21 cellular contexts compared by ENCODE assay signal in the genomic region with DNA sequence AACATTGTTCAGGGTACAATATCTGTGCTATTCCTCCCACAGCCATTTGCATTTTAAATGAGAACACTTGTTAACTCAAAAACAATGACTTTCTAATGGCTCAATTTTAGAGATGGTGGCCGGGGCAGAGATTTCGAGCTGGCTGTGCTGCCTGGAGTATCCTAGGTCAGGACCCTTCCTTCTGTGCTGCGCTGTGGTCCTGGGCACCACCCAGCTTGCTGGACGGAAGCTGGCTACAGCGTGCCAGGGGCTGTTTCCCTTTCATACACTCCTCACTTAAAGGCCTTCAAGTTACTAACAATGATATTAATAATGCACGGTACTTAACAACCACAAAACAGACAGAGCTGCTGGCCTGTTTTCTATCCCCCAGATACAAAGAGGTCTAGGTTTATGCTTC.
DNase-seq lines count a peak whose midpoint lies in the region; ATAC-seq and TF ChIP-seq lines count a peak whose summit lies in the region.
"Had no signal": no experiment of that assay in that cellular context is flagged by ENCODE, and none has a peak within 500 bp of the region (broad histone marks: within the 10 kb centered on the region; RNA-seq: fewer than 3 reads in every experiment).

No MANE protein-coding gene starts in this region.

- no peak overlapping the region for H2BK12ac ChIP-seq in H9 (ENCODE audit: insufficient read length, low read depth, low read length)

- peaks cover 3% of the 10 kb centered on the region in 2 experiments; a peak in 3 of 5 replicates for H3K9me3 Mint-ChIP-seq in H9
- H3K9me3 Mint-ChIP-seq in endodermal cell, result no peaks in the 10 kb centered on the region
- H3K9me3 Mint-ChIP-seq: CD8-positive, alpha-beta memory T cell; HFFc6 had no signal

- WGBS in H9 (ENCODE audit: extremely low coverage, insufficient read length, low lambda C conversion rate), result no CpG with 5 or more reads among the region's 6 CpGs
- 97% methylated on average over 4 to 6 of the region's 6 CpGs for WGBS in endodermal cell (ENCODE audit: insufficient coverage in 1 of 2, insufficient read length in 1 of 2), 2 experiments

- H2AK5ac ChIP-seq in H9 (ENCODE audit: insufficient read length, low read length), result no peak overlapping the region

- H3K9me3 ChIP-seq in A673 (ENCODE audit: low read depth, low read length, poor library complexity, severe bottlenecking) (peaks cover 9% of the 10 kb centered on the region), H9 (ENCODE audit: control insufficient read depth, low read depth, low read length) (no peaks in the 10 kb centered on the region), endodermal cell (ENCODE audit: control insufficient read depth, low read length) (no peaks in the 10 kb centered on the region)
- H3K9me3 ChIP-seq: Peyer's patch had no signal

- H3K79me2 ChIP-seq in H9 (ENCODE audit: insufficient read depth, low read length), result no peaks in the 10 kb centered on the region

- no peak for TF ChIP-seq CTCF in A673 (conservative IDR thresholded peaks at IDR 0.05; ENCODE audit: low read depth, low read length)
- TF ChIP-seq CTCF in H9 (conservative IDR thresholded peaks at IDR 0.05), result no peak
- TF ChIP-seq CTCF in endodermal cell (conservative IDR thresholded peaks at IDR 0.05), result no peak

- no peaks in the 10 kb centered on the region for H3K79me1 ChIP-seq in H9 (ENCODE audit: insufficient read depth, low read depth, low read length, poor library complexity, severe bottlenecking)

- no peak for DNase-seq in A673 (ENCODE audit: low spot score)
- peak; percentile 5 for DNase-seq in H9
- peak; percentile 17 for DNase-seq in endodermal cell
- DNase-seq in posterior vena cava (ENCODE audit: low spot score), result peak; percentile 70
- DNase-seq in dedifferentiated amniotic fluid mesenchymal stem cell (ENCODE audit: extremely low spot score), result no peak
- DNase-seq: CD8-positive, alpha-beta memory T cell; DMS53; HFFc6; Karpas-422; MM.1S; NCI-H1092 treated with DMSO at 0.1 percent for 48 hours; NCI-H1694; NCI-H2081 treated with DMSO at 0.1 percent for 48 hours; NCI-H510A; NCI-H748 treated with DMSO at 0.1 percent for 48 hours; NK-92 treated with Interleukin-12 subunit alpha and Interleukin-12 subunit beta, amount 100 ng/mL, for 24 hours; Peyer's patch had no signal

- H3K27ac ChIP-seq in A673 (ENCODE audit: low read depth, low read length, poor library complexity, severe bottlenecking) (peak overlapping the region; percentile 67), H9 (ENCODE audit: insufficient read length, low read depth, low read length) (no peak overlapping the region), endodermal cell (ENCODE audit: low read depth, low read length) (no peak overlapping the region)
- H3K27ac ChIP-seq: Peyer's patch had no signal

- BruUV-seq in A673 (replicated peaks; lab: Mats Ljungman, UMichigan), result no TSS peak

- H3K23ac ChIP-seq in H9 (ENCODE audit: insufficient read length, low read depth, low read length), result no peak overlapping the region

- intact Hi-C loops in A673 (cut with micrococcal nuclease; ENCODE audit: unreplicated experiment), result loop anchor here (5.0 kb wide), 1 partner anchor 142 kb away; no protein-coding TSS in a partner anchor
- intact Hi-C loops in posterior vena cava (cut with DNase I), result no loop called here

- H2BK15ac ChIP-seq in H9 (ENCODE audit: low read depth, low read length), result no peak overlapping the region

- H2AFZ ChIP-seq in H9 (ENCODE audit: low read length), result no peak overlapping the region

- CTCF ChIA-PET in A673 (lab: Charles Lee), result no interaction called here

- H4K8ac ChIP-seq in H9 (replicated peaks; ENCODE audit: insufficient read length, low read depth, low read length), result no peak overlapping the region

- no peak overlapping the region for H3K4me3 ChIP-seq in A673 (ENCODE audit: low read depth, low read length, poor library complexity, severe bottlenecking)
- no peak overlapping the region for H3K4me3 ChIP-seq in endodermal cell (ENCODE audit: low read length)
- H3K4me3 ChIP-seq: Peyer's patch had no signal

- ATAC-seq in GM19455 (IDR thresholded peaks at IDR 0.05; ENCODE audit: unreplicated experiment) (no peak), HG03159 (IDR thresholded peaks at IDR 0.05; ENCODE audit: unreplicated experiment) (no peak), GM21529 (IDR thresholded peaks at IDR 0.05; ENCODE audit: unreplicated experiment) (no peak)

- H3K4me2 ChIP-seq in H9 (ENCODE audit: insufficient read depth, insufficient read length, low read length), result no peak overlapping the region

- H3K18ac ChIP-seq in H9 (ENCODE audit: insufficient read length, low read depth, low read length), result no peak overlapping the region

- no peak overlapping the region for H3K4me3 Mint-ChIP-seq in H9
- no peak overlapping the region for H3K4me3 Mint-ChIP-seq in endodermal cell
- H3K4me3 Mint-ChIP-seq: CD8-positive, alpha-beta memory T cell; HFFc6; IgD-negative memory B cell had no signal

- no peak overlapping the region for H2BK20ac ChIP-seq in H9 (ENCODE audit: low read depth, low read length, poor library complexity, severe bottlenecking)

- no peak overlapping the region for H2BK120ac ChIP-seq in H9 (ENCODE audit: low read depth, low read length, poor library complexity, severe bottlenecking)

- peaks cover 0 to 4% of the 10 kb centered on the region in 2 experiments; a peak in 1 of 4 replicates for H3K4me1 Mint-ChIP-seq in H9
- peaks cover 14% of the 10 kb centered on the region for H3K4me1 Mint-ChIP-seq in endodermal cell
- H3K4me1 Mint-ChIP-seq: CD8-positive, alpha-beta memory T cell; IgD-negative memory B cell had no signal

- no peaks in the 10 kb centered on the region for H4K20me1 ChIP-seq in H9 (ENCODE audit: control insufficient read depth, insufficient read depth, insufficient read length)

- H3K27me3 ChIP-seq in A673 (replicated peaks; ENCODE audit: insufficient read depth, low read depth, low read length, poor library complexity), result no peaks in the 10 kb centered on the region
- H3K27me3 ChIP-seq in H9 (ENCODE audit: insufficient read depth, low read length), result no peaks in the 10 kb centered on the region
- no peaks in the 10 kb centered on the region for H3K27me3 ChIP-seq in endodermal cell (ENCODE audit: control insufficient read depth, insufficient read depth, low read length, poor library complexity, severe bottlenecking)
- H3K27me3 ChIP-seq: Peyer's patch had no signal

- no peak overlapping the region for H3T11ph ChIP-seq in H9 (ENCODE audit: low read length)

- POLR2A ChIA-PET in A673 (lab: Charles Lee; ENCODE audit: low non-redundant PET), result no interaction called here

- peak overlapping the region in 1 of 3 experiments; percentile 49; a peak in 1 of 7 replicates for H3K27ac Mint-ChIP-seq in H9
- no peak overlapping the region for H3K27ac Mint-ChIP-seq in endodermal cell
- H3K27ac Mint-ChIP-seq: CD8-positive, alpha-beta memory T cell; HFFc6; IgD-negative memory B cell had no signal

- H3K14ac ChIP-seq in H9 (ENCODE audit: insufficient read depth, low read length), result no peak overlapping the region

- no peaks in the 10 kb centered on the region for H3K23me2 ChIP-seq in H9 (ENCODE audit: insufficient read length, low read depth, low read length, poor library complexity, severe bottlenecking)

- no peak overlapping the region for H4K5ac ChIP-seq in H9 (ENCODE audit: insufficient read length, low read depth, low read length)

- H3K56ac ChIP-seq in H9 (ENCODE audit: insufficient read length, low read depth, low read length), result no peak overlapping the region

- H3K4ac ChIP-seq in H9 (ENCODE audit: low read depth, low read length), result no peak overlapping the region

- H3K4me1 ChIP-seq in A673 (ENCODE audit: insufficient read depth, low read length, poor library complexity, severe bottlenecking) (peaks cover 33% of the 10 kb centered on the region), H9 (ENCODE audit: insufficient read depth, low read length) (no peaks in the 10 kb centered on the region), endodermal cell (ENCODE audit: control insufficient read depth, insufficient read depth, low read length) (no peaks in the 10 kb centered on the region)
- H3K4me1 ChIP-seq: Peyer's patch had no signal

- H4K91ac ChIP-seq in H9 (ENCODE audit: insufficient read length, low read depth, low read length), result no peak overlapping the region

- no peaks in the 10 kb centered on the region for H3K36me3 ChIP-seq in A673 (ENCODE audit: insufficient read depth, low read length, poor library complexity, severe bottlenecking)
- H3K36me3 ChIP-seq in endodermal cell (ENCODE audit: control insufficient read depth, insufficient read depth, low read length), result no peaks in the 10 kb centered on the region
- H3K36me3 ChIP-seq: Peyer's patch had no signal

- no peak overlapping the region for H2BK5ac ChIP-seq in H9 (ENCODE audit: insufficient read length, low read length)

- no peak overlapping the region for H3K9ac ChIP-seq in H9 (ENCODE audit: extremely low read depth, insufficient read length, low read length)
- no peak overlapping the region for H3K9ac ChIP-seq in endodermal cell (ENCODE audit: extremely low read depth, low read length, poor library complexity, severe bottlenecking)

- H3K27me3 Mint-ChIP-seq in H9 (ENCODE audit: low read depth) (no peaks in the 10 kb centered on the region), endodermal cell (ENCODE audit: insufficient read depth) (peaks cover 4% of the 10 kb centered on the region)

- H3K36me3 Mint-ChIP-seq in H9 (ENCODE audit: insufficient read depth in 1 of 3, low read depth in 3 of 3) (no peaks in the 10 kb centered on the region), endodermal cell (ENCODE audit: low read depth) (no peaks in the 10 kb centered on the region)
- H3K36me3 Mint-ChIP-seq: CD8-positive, alpha-beta memory T cell had no signal

Comparison
In these comparisons a context has a peak if more than half of its experiments do, and no peak if none do; other contexts are left out.
1. DNase-seq: peak in H9 (single experiment), endodermal cell (single experiment) and posterior vena cava (single experiment); none in A673 (single experiment) and dedifferentiated amniotic fluid mesenchymal stem cell (single experiment).